2 cellular contexts compared by ENCODE assay signal in genomic region chr12:20514598-20514997, GRCh38.
TF ChIP-seq lines count a peak whose summit lies in the region.

No MANE protein-coding gene starts in this region.

TF ChIP-seq in A549, 52 proteins besides CTCF, POLR2A, EP300 and RAD21 (continued from another document):
- TF ChIP-seq CBX8 (IDR thresholded peaks at IDR 0.05): no peak

TF ChIP-seq in IMR-90, 13 proteins besides CTCF, POLR2A, EP300 and RAD21 (continued from another document):
- TF ChIP-seq ELK1 (IDR thresholded peaks at IDR 0.05; ENCODE audit: borderline replicate concordance, low read depth, low read length): no peak
- no peak for TF ChIP-seq USF2 (IDR thresholded peaks at IDR 0.05; ENCODE audit: low read depth, low read length)
- TF ChIP-seq RCOR1 (IDR thresholded peaks at IDR 0.05; ENCODE audit: insufficient replicate concordance, low read length): no peak
- no peak for TF ChIP-seq SMC3 (IDR thresholded peaks at IDR 0.05; ENCODE audit: low read depth, low read length)
- TF ChIP-seq NFE2L2 (IDR thresholded peaks at IDR 0.05; ENCODE audit: low read depth, low read length): no peak
- TF ChIP-seq MAZ (IDR thresholded peaks at IDR 0.05; ENCODE audit: borderline replicate concordance, low read depth, low read length): no peak
- no peak for TF ChIP-seq MXI1 (IDR thresholded peaks at IDR 0.05; ENCODE audit: borderline replicate concordance, low read depth, low read length)
- TF ChIP-seq CHD1 (IDR thresholded peaks at IDR 0.05; ENCODE audit: low read depth, low read length): no peak
